Comparison of ENCODE assay signal across 11 cellular contexts in genomic region chr4:72709475-72709874, GRCh38.
"Had no signal": no experiment of that assay in that cellular context is flagged by ENCODE, and none has a peak within 500 bp of the region (broad histone marks: within the 10 kb centered on the region; RNA-seq: fewer than 3 reads in every experiment).

No MANE protein-coding gene starts in this region.

- FAIRE-seq: H1, H54 had no signal

- H3K4me2 ChIP-seq: GM23338 had no signal

- H2AFZ ChIP-seq: GM23248, GM23338 had no signal

- H3K27ac Mint-ChIP-seq: GM23338, H9, HFFc6 had no signal

- H3K4me3 Mint-ChIP-seq: GM23338, H9, HFFc6 had no signal

- H3K9ac ChIP-seq: GM23248 had no signal

- ATAC-seq: GM23338, HCT116 had no signal

- H3K4me3 ChIP-seq: GM23248, GM23338, HAP-1 had no signal

- H3K27ac ChIP-seq: GM23248 had no signal

- H3K9me3 ChIP-seq: HAP-1 had no signal

- H3K36me3 ChIP-seq: HAP-1 had no signal

- DNase-seq: GM23248, GOT3, H7, H9, HCEC 1CT, HFFc6 had no signal

- H3K9me3 Mint-ChIP-seq: GM23338, H9, HFFc6 had no signal

- H3K4me1 ChIP-seq: HAP-1 had no signal
